22 cellular contexts compared by ENCODE assay signal in the genomic region with DNA sequence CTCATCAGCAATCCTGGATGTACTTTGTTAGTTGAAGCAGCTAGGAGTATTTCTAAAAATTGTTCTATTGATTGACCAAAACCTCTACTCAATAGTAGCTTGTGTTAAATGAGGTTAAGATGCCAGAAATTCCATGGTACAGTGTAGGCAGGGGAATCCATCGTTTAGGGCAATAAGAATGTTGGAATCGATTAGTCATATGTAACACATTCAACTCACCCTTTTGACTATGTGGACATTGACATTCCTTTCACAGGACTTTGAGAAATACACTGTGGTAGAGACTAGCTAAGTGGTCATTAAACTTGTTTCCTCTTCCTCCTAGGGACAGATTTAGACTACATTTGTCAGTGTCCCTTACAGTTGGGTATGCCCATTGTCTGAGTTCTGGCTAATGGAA. TPM values are rescaled to one million over a fixed set of nuclear protein-coding genes. Genes with fewer than 3 reads are reported as not detected.
DNase-seq lines count a peak whose midpoint lies in the region; ATAC-seq, FAIRE-seq and TF ChIP-seq lines count a peak whose summit lies in the region.
"Had no signal": no experiment of that assay in that cellular context is flagged by ENCODE, and none has a peak within 500 bp of the region (broad histone marks: within the 10 kb centered on the region; RNA-seq: fewer than 3 reads in every experiment).

No MANE protein-coding gene starts in this region.

- H3K9me3 Mint-ChIP-seq in stimulated activated effector memory CD8-positive, alpha-beta T cell treated with anti-CD3 and anti-CD28 coated beads, Interleukin-12 subunit alpha, Interleukin-12 subunit beta, amount 100 ng/mL, for 72 hours, result no peaks in the 10 kb centered on the region
- H3K9me3 Mint-ChIP-seq: activated T-helper 17 cell treated with anti-CD3 and anti-CD28 coated beads, Interleukin-2, amount 50 U/mL, for 72 hours; CD4-positive, alpha-beta T cell; dendritic cell treated with granulocyte-macrophage colony-stimulating factor and Interleukin-4, amounts not matched to agents 40 ng/mL and 50 ng/mL, for 4 days had no signal

- no peak overlapping the region for H3K27ac ChIP-seq in foreskin keratinocyte
- H3K27ac ChIP-seq: esophagus squamous epithelium, left ventricle myocardium inferior had no signal

- no peaks in the 10 kb centered on the region for H3K36me3 ChIP-seq in adipocyte (ENCODE audit: control insufficient read depth, insufficient read depth, low read length, severe bottlenecking)
- H3K36me3 ChIP-seq: esophagus squamous epithelium, left ventricle myocardium inferior had no signal

- TF ChIP-seq CTCF in foreskin keratinocyte (conservative IDR thresholded peaks at IDR 0.05) (no peak), omental fat pad (IDR thresholded peaks at IDR 0.05) (no peak), lower leg skin (IDR thresholded peaks at IDR 0.05) (no peak)

- H3K27me3 ChIP-seq in adipocyte (replicated peaks; ENCODE audit: control insufficient read depth, insufficient read depth, low read length), result no peaks in the 10 kb centered on the region
- no peaks in the 10 kb centered on the region for H3K27me3 ChIP-seq in foreskin keratinocyte
- H3K27me3 ChIP-seq: esophagus squamous epithelium had no signal

- DNase-seq in GM12892 (ENCODE audit: insufficient read length), result no peak
- DNase-seq in adipocyte (ENCODE audit: low read depth), result peak; percentile 43
- DNase-seq in foreskin keratinocyte, result peak; percentile 16 to 49
- no peak for DNase-seq in stimulated activated effector memory CD8-positive, alpha-beta T cell treated with anti-CD3 and anti-CD28 coated beads, Interleukin-12 subunit alpha, Interleukin-12 subunit beta, amount 100 ng/mL, for 72 hours (ENCODE audit: low spot score in 2 of 2)
- DNase-seq in omental fat pad (ENCODE audit: low spot score), result no peak
- DNase-seq in lower leg skin (ENCODE audit: low spot score in 2 of 2), result no peak
- DNase-seq: activated CD8-positive, alpha-beta memory T cell treated with anti-CD3 and anti-CD28 coated beads for 24 hours; aorta; CD4-positive, alpha-beta T cell; esophagus squamous epithelium; left ventricle myocardium inferior; naive thymus-derived CD4-positive, alpha-beta T cell; NCI-H1092; NCI-H2171 treated with DMSO at 0.1 percent for 48 hours; retina; RPMI8226; substantia nigra had no signal

- peaks cover 1% of the 10 kb centered on the region for H3K9me3 ChIP-seq in adipocyte (ENCODE audit: control insufficient read depth, low read length)
- H3K9me3 ChIP-seq: esophagus squamous epithelium, left ventricle myocardium inferior had no signal

- H3K9ac ChIP-seq in adipocyte (ENCODE audit: low read length), result no peak overlapping the region

- no peak for TF ChIP-seq POLR2A in GM12892 (IDR thresholded peaks at IDR 0.05; ENCODE audit: low read depth, low read length)
- TF ChIP-seq POLR2A in lower leg skin (IDR thresholded peaks at IDR 0.05), result no peak

- H3K36me3 Mint-ChIP-seq in stimulated activated effector memory CD8-positive, alpha-beta T cell treated with anti-CD3 and anti-CD28 coated beads, Interleukin-12 subunit alpha, Interleukin-12 subunit beta, amount 100 ng/mL, for 72 hours, result no peaks in the 10 kb centered on the region
- H3K36me3 Mint-ChIP-seq: WTC11 had no signal

- ATAC-seq in foreskin keratinocyte (no peak), HG02759 (IDR thresholded peaks at IDR 0.05; ENCODE audit: unreplicated experiment) (no peak), omental fat pad (ENCODE audit: low FRiP score) (no peak)
- no peak for ATAC-seq in stimulated activated effector memory CD8-positive, alpha-beta T cell treated with anti-CD3 and anti-CD28 coated beads, Interleukin-12 subunit alpha, Interleukin-12 subunit beta, amount 100 ng/mL, for 72 hours
- ATAC-seq: activated T-helper 17 cell treated with anti-CD3 and anti-CD28 coated beads, Interleukin-2, amount 50 U/mL, for 72 hours; naive thymus-derived CD4-positive, alpha-beta T cell; WTC11 had no signal

- peak; percentile 38 for FAIRE-seq in GM12892 (lab: Jason Lieb, UNC)
- FAIRE-seq: G401.6 had no signal

- no peak overlapping the region for H3K4me3 ChIP-seq in adipocyte (ENCODE audit: low read length)
- H3K4me3 ChIP-seq in lower leg skin (ENCODE audit: low read depth, poor library complexity, severe bottlenecking), result no peak overlapping the region
- H3K4me3 ChIP-seq: esophagus squamous epithelium, left ventricle myocardium inferior had no signal

- no peak overlapping the region for H3K4me3 Mint-ChIP-seq in stimulated activated effector memory CD8-positive, alpha-beta T cell treated with anti-CD3 and anti-CD28 coated beads, Interleukin-12 subunit alpha, Interleukin-12 subunit beta, amount 100 ng/mL, for 72 hours
- H3K4me3 Mint-ChIP-seq: activated T-helper 17 cell treated with anti-CD3 and anti-CD28 coated beads, Interleukin-2, amount 50 U/mL, for 72 hours; CD4-positive, alpha-beta T cell; dendritic cell treated with granulocyte-macrophage colony-stimulating factor and Interleukin-4, amounts not matched to agents 40 ng/mL and 50 ng/mL, for 4 days; naive thymus-derived CD4-positive, alpha-beta T cell; WTC11 had no signal

- no peak overlapping the region for H3K27ac Mint-ChIP-seq in stimulated activated effector memory CD8-positive, alpha-beta T cell treated with anti-CD3 and anti-CD28 coated beads, Interleukin-12 subunit alpha, Interleukin-12 subunit beta, amount 100 ng/mL, for 72 hours
- H3K27ac Mint-ChIP-seq: activated T-helper 17 cell treated with anti-CD3 and anti-CD28 coated beads, Interleukin-2, amount 50 U/mL, for 72 hours; CD4-positive, alpha-beta T cell; dendritic cell treated with granulocyte-macrophage colony-stimulating factor and Interleukin-4, amounts not matched to agents 40 ng/mL and 50 ng/mL, for 4 days; naive thymus-derived CD4-positive, alpha-beta T cell; WTC11 had no signal

- intact Hi-C loops in lower leg skin (cut with DNase I; ENCODE audit: low total_unique reads), result no loop called here

- H3K4me1 ChIP-seq in adipocyte (ENCODE audit: control insufficient read depth, insufficient read depth, low read length), result no peaks in the 10 kb centered on the region
- H3K4me1 ChIP-seq in foreskin keratinocyte, result peaks cover 4% of the 10 kb centered on the region
- H3K4me1 ChIP-seq: esophagus squamous epithelium, left ventricle myocardium inferior had no signal

- H3K4me1 Mint-ChIP-seq in stimulated activated effector memory CD8-positive, alpha-beta T cell treated with anti-CD3 and anti-CD28 coated beads, Interleukin-12 subunit alpha, Interleukin-12 subunit beta, amount 100 ng/mL, for 72 hours, result peaks cover 7% of the 10 kb centered on the region
- H3K4me1 Mint-ChIP-seq: activated T-helper 17 cell treated with anti-CD3 and anti-CD28 coated beads, Interleukin-2, amount 50 U/mL, for 72 hours; naive thymus-derived CD4-positive, alpha-beta T cell; WTC11 had no signal

- WGBS in lower leg skin, 2 donors, result 82 to 86% methylated on average over 2 of the region's 2 CpGs

RNA-seq across cellular contexts. Expression of gene KDM5C, which starts 40.2 kb away (rescaled TPM):
- 47.2 TPM for polyA plus RNA-seq in GM12892 (2012; ENCODE audit: missing spikeins)
- total RNA-seq in foreskin keratinocyte, result 40.2 and 49.2 TPM in 2 replicates
- 13.5 TPM in 2 replicates for polyA plus RNA-seq in foreskin keratinocyte
- total RNA-seq in omental fat pad, result 100 to 1,000 TPM in 2 of 4 donors, 10 to 100 TPM in 2; 74.9 to 101 (median 93.1) TPM
- 100 to 1,000 TPM in 3 of 4 donors, 10 to 100 TPM in 1; 81.8 to 210 (median 145) TPM for total RNA-seq in lower leg skin

Comparison
In these comparisons a context has a peak if more than half of its experiments do, and no peak if none do; other contexts are left out.
1. DNase-seq: peak in adipocyte (single experiment) and foreskin keratinocyte (2 of 2); none in GM12892 (single experiment), stimulated activated effector memory CD8-positive, alpha-beta T cell treated with anti-CD3 and anti-CD28 coated beads, Interleukin-12 subunit alpha, Interleukin-12 subunit beta, amount 100 ng/mL, for 72 hours (0 of 2), omental fat pad (single experiment) and lower leg skin (0 of 2).